Comparison of ENCODE assay signal across 9 cellular contexts in genomic region chr4:7266525-7267292, GRCh38.
DNase-seq lines count a peak whose midpoint lies in the region; ATAC-seq, FAIRE-seq and TF ChIP-seq lines count a peak whose summit lies in the region.
"Had no signal": no experiment of that assay in that cellular context is flagged by ENCODE, and none has a peak within 500 bp of the region (broad histone marks: within the 10 kb centered on the region; RNA-seq: fewer than 3 reads in every experiment).

No MANE protein-coding gene starts in this region.

- no peak for FAIRE-seq in H54 (lab: Jason Lieb, UNC)
- FAIRE-seq: kidney had no signal

- ATAC-seq in HG02798 (IDR thresholded peaks at IDR 0.05; ENCODE audit: poor library complexity, unreplicated experiment), result no peak
- ATAC-seq in GM18867 (IDR thresholded peaks at IDR 0.05; ENCODE audit: unreplicated experiment), result no peak

- no peaks in the 10 kb centered on the region for H3K36me3 ChIP-seq in SJCRH30
- no peaks in the 10 kb centered on the region for H3K36me3 ChIP-seq in prostate gland

- H3K4me1 ChIP-seq in SJCRH30 (no peaks in the 10 kb centered on the region; the same call in 1 of the 2 replicates), prostate gland (replicated peaks) (no peaks in the 10 kb centered on the region)

- TF ChIP-seq CTCF in retinal pigment epithelial cell (conservative IDR thresholded peaks at IDR 0.05; ENCODE audit: low read depth, low read length), result no peak
- TF ChIP-seq CTCF in prostate gland (IDR thresholded peaks at IDR 0.05), result no peak

- H3K27me3 ChIP-seq in SJCRH30 (no peaks in the 10 kb centered on the region), prostate gland (replicated peaks; ENCODE audit: insufficient read depth) (no peaks in the 10 kb centered on the region)

- TF ChIP-seq POLR2A in H54 (IDR thresholded peaks at IDR 0.05; ENCODE audit: low read depth, low read length) (no peak), prostate gland (IDR thresholded peaks at IDR 0.05) (no peak)

- H3K4me3 ChIP-seq in SJCRH30 (no peak overlapping the region), retinal pigment epithelial cell (ENCODE audit: low read length) (no peak overlapping the region), prostate gland (no peak overlapping the region)

- no peak overlapping the region for H3K27ac ChIP-seq in SJCRH30
- no peak overlapping the region for H3K27ac ChIP-seq in prostate gland

- peak; percentile 86 for DNase-seq in H54 (ENCODE audit: insufficient read length, low spot score)
- DNase-seq in SJCRH30, result peak; percentile 36 to 52
- DNase-seq in fibroblast of peridontal ligament (ENCODE audit: extremely low read depth), result peak; percentile 41
- DNase-seq in retinal pigment epithelial cell (ENCODE audit: low read depth), result peak; percentile 5
- DNase-seq in COLO668 (lab: John Stamatoyannopoulos, UW; ENCODE audit: unreplicated experiment), result no peak
- DNase-seq in prostate gland (ENCODE audit: low spot score), result no peak

- WGBS in prostate gland, result 81% methylated on average over 18 of the region's 18 CpGs

- intact Hi-C loops in prostate gland (cut with DNase I), result no loop called here

- no peaks in the 10 kb centered on the region; the same call in 1 of the 2 replicates for H3K9me3 ChIP-seq in SJCRH30 (replicated peaks)
- H3K9me3 ChIP-seq in prostate gland, result no peaks in the 10 kb centered on the region

Comparison
In these comparisons a context has a peak if more than half of its experiments do, and no peak if none do; other contexts are left out.
1. DNase-seq: peak in H54 (single experiment), SJCRH30 (2 of 2), fibroblast of peridontal ligament (single experiment) and retinal pigment epithelial cell (single experiment); none in COLO668 (single experiment) and prostate gland (single experiment).